Comparison of ENCODE assay signal across 12 cellular contexts in genomic region chr7:137895301-137896201, GRCh38. TPM values are rescaled to one million over a fixed set of nuclear protein-coding genes. Genes with fewer than 3 reads are reported as not detected.
DNase-seq lines count a peak whose midpoint lies in the region; ATAC-seq, FAIRE-seq and TF ChIP-seq lines count a peak whose summit lies in the region.
"Had no signal": no experiment of that assay in that cellular context is flagged by ENCODE, and none has a peak within 500 bp of the region (broad histone marks: within the 10 kb centered on the region; RNA-seq: fewer than 3 reads in every experiment).

No MANE protein-coding gene starts in this region.

- BruUV-seq in GM12878 (replicated peaks; lab: Mats Ljungman, UMichigan) (no TSS peak), OCI-LY7 (replicated peaks; lab: Mats Ljungman, UMichigan) (no TSS peak)

- H3K9me3 ChIP-seq in GM12878 (replicated peaks; ENCODE audit: control insufficient read depth, insufficient read depth, low read length), result peaks cover 6% of the 10 kb centered on the region; the same call in 2 of the 3 replicates
- H3K9me3 ChIP-seq in SJCRH30 (replicated peaks), result no peaks in the 10 kb centered on the region
- no peaks in the 10 kb centered on the region for H3K9me3 ChIP-seq in OCI-LY7 (ENCODE audit: low read length)
- H3K9me3 ChIP-seq: colonic mucosa had no signal

- H3K4me1 ChIP-seq in GM12878 (ENCODE audit: control insufficient read depth, insufficient read depth, low read length), result peaks cover 36% of the 10 kb centered on the region
- H3K4me1 ChIP-seq in SJCRH30, result no peaks in the 10 kb centered on the region
- H3K4me1 ChIP-seq in OCI-LY7 (ENCODE audit: insufficient read depth, low read length, poor library complexity, severe bottlenecking), result peaks cover 16% of the 10 kb centered on the region
- H3K4me1 ChIP-seq: colonic mucosa had no signal

- peak; percentile 55 for DNase-seq in GM20000 (ENCODE audit: low spot score)
- peak; percentile 72 for DNase-seq in GM12878 (ENCODE audit: low read depth, low spot score)
- no peak for DNase-seq in progenitor cell of endocrine pancreas (ENCODE audit: low spot score, unreplicated experiment)
- no peak for DNase-seq in SJCRH30
- no peak for DNase-seq in OCI-LY7 (ENCODE audit: low spot score)
- DNase-seq: colonic mucosa; hypothalamus; naive thymus-derived CD8-positive, alpha-beta T cell; PC-9 had no signal

- H3K79me2 ChIP-seq in GM12878 (ENCODE audit: control insufficient read depth, insufficient read depth, low read length) (no peaks in the 10 kb centered on the region), OCI-LY7 (ENCODE audit: insufficient read depth, low read depth, low read length) (no peaks in the 10 kb centered on the region)

- peaks cover 3% of the 10 kb centered on the region for H3K4me1 Mint-ChIP-seq in progenitor cell of endocrine pancreas (ENCODE audit: low read depth)

- in situ Hi-C loops in GM12878 (cut with MboI), result loop anchor here (5.0 kb wide), 2 partner anchors 238 to 283 kb away; no protein-coding TSS in a partner anchor

- POLR2A ChIA-PET in GM12878 (lab: Charles Lee) (interaction anchor here (0.6 to 3.1 kb wide), 16 partner anchors 22 to 242 kb away, joined by 3 to 12 read pairs (median 4); no protein-coding TSS in a partner anchor), OCI-LY7 (lab: Charles Lee) (interaction anchor here (1.0 kb wide), 1 partner anchor 108 kb away, joined by 3 read pairs; no protein-coding TSS in a partner anchor)

- H3K4me3 Mint-ChIP-seq in progenitor cell of endocrine pancreas (ENCODE audit: low read depth), result no peak overlapping the region
- H3K4me3 Mint-ChIP-seq: naive thymus-derived CD8-positive, alpha-beta T cell had no signal

- H3K9me2 ChIP-seq in OCI-LY7 (ENCODE audit: insufficient read depth, low read length), result no peaks in the 10 kb centered on the region

- RAD21 ChIA-PET in GM12878 (lab: Charles Lee; ENCODE audit: unreplicated experiment), result interaction anchor here (0.6 to 7.3 kb wide), 40 partner anchors 11 to 583 kb away, joined by 3 to 71 read pairs (median 4); partner anchors contain the start of gene CREB3L2

- no peaks in the 10 kb centered on the region for H3K9me3 Mint-ChIP-seq in progenitor cell of endocrine pancreas (ENCODE audit: low read depth)
- H3K9me3 Mint-ChIP-seq: naive thymus-derived CD8-positive, alpha-beta T cell had no signal

- H3K27ac Mint-ChIP-seq in progenitor cell of endocrine pancreas, result no peak overlapping the region

- H3K27me3 Mint-ChIP-seq in progenitor cell of endocrine pancreas, result no peaks in the 10 kb centered on the region
- H3K27me3 Mint-ChIP-seq: naive thymus-derived CD8-positive, alpha-beta T cell had no signal

- peaks cover 5 to 40% of the 10 kb centered on the region in 2 experiments for H3K36me3 ChIP-seq in GM12878 (ENCODE audit: control insufficient read depth in 2 of 2, insufficient read depth in 2 of 2, low read length in 1 of 2)
- H3K36me3 ChIP-seq in SJCRH30, result peaks cover 4% of the 10 kb centered on the region
- peaks cover 55% of the 10 kb centered on the region for H3K36me3 ChIP-seq in OCI-LY7 (ENCODE audit: insufficient read depth, low read length)
- H3K36me3 ChIP-seq: colonic mucosa had no signal

- no peak for TF ChIP-seq RAD21 in GM12878 (IDR thresholded peaks at IDR 0.05; ENCODE audit: insufficient read depth, low read depth, low read length)

- H2AFZ ChIP-seq in GM12878 (ENCODE audit: control insufficient read depth, low read depth, low read length) (no peak overlapping the region), OCI-LY7 (ENCODE audit: low read length) (no peak overlapping the region)
- H2AFZ ChIP-seq: PC-9 had no signal

- peak overlapping the region; percentile 91 for H3K27ac ChIP-seq in GM12878 (ENCODE audit: control insufficient read depth, insufficient read depth)
- no peak overlapping the region for H3K27ac ChIP-seq in SJCRH30
- H3K27ac ChIP-seq in OCI-LY7 (ENCODE audit: low read depth, low read length, poor library complexity, severe bottlenecking), result no peak overlapping the region
- H3K27ac ChIP-seq: colonic mucosa, PC-9 had no signal

- TF ChIP-seq CTCF in GM20000 (IDR thresholded peaks at IDR 0.05; ENCODE audit: extremely low read depth, missing control alignments) (no peak), GM12878 (IDR thresholded peaks at IDR 0.05 in 2 of 3, conservative IDR thresholded peaks at IDR 0.05 in 1 of 3; ENCODE audit: control insufficient read depth in 2 of 3, extremely low read depth in 1 of 3, insufficient read depth in 1 of 3, low read depth in 3 of 3, low read length in 3 of 3) (no peak), progenitor cell of endocrine pancreas (IDR thresholded peaks at IDR 0.05; ENCODE audit: unreplicated experiment) (no peak), OCI-LY7 (conservative IDR thresholded peaks at IDR 0.05; ENCODE audit: low read length) (no peak)

- H3K4me2 ChIP-seq in GM12878 (ENCODE audit: control insufficient read depth, insufficient read depth) (peak overlapping the region; percentile 83), OCI-LY7 (ENCODE audit: low read length) (no peak overlapping the region)
- H3K4me2 ChIP-seq: PC-9 had no signal

- TF ChIP-seq POLR2A in GM12878 (IDR thresholded peaks at IDR 0.05; ENCODE audit: low read depth, low read length), result no peak

- WGBS in GM12878 (ENCODE audit: insufficient coverage, insufficient replicate concordance, low lambda C conversion rate, missing lambda C conversion rate), result 3% methylated on average over 8 of the region's 8 CpGs

- SMC1A ChIA-PET in GM12878 (lab: Charles Lee; ENCODE audit: uncharacterized antibody, unreplicated experiment), result interaction anchor here (0.5 to 5.9 kb wide), 51 partner anchors 9 to 768 kb away, joined by 3 to 148 read pairs (median 4); no protein-coding TSS in a partner anchor

- peak; percentile 59 to 76; a peak in 1 of 4 replicates for TF ChIP-seq EP300 in GM12878 (IDR thresholded peaks at IDR 0.05; ENCODE audit: borderline replicate concordance in 1 of 2, control insufficient read depth in 1 of 2, low read depth in 2 of 2, low read length in 2 of 2)

- FAIRE-seq in GM12878 (lab: Jason Lieb, UNC), result peak; percentile 84
- FAIRE-seq: G401.6 had no signal

- H4K20me1 ChIP-seq in GM12878 (ENCODE audit: control insufficient read depth, insufficient read depth) (no peaks in the 10 kb centered on the region), OCI-LY7 (ENCODE audit: insufficient read depth, low read length) (no peaks in the 10 kb centered on the region)

- peak overlapping the region; percentile 13; the same call in 1 of the 2 replicates for H3K4me3 ChIP-seq in GM12878
- no peak overlapping the region for H3K4me3 ChIP-seq in SJCRH30
- no peak overlapping the region for H3K4me3 ChIP-seq in OCI-LY7 (ENCODE audit: low read depth, low read length, poor library complexity, severe bottlenecking)
- H3K4me3 ChIP-seq: colonic mucosa, PC-9 had no signal

- H3K9ac ChIP-seq in GM12878 (ENCODE audit: control insufficient read depth, insufficient read depth, low read length), result peak overlapping the region; percentile 22; the same call in 1 of the 2 replicates

- ATAC-seq in GM18520 (IDR thresholded peaks at IDR 0.05; ENCODE audit: unreplicated experiment), result peak; percentile 74
- peak; percentile 66 for ATAC-seq in HG03097 (IDR thresholded peaks at IDR 0.05; ENCODE audit: low FRiP score, unreplicated experiment)
- peak; percentile 84 for ATAC-seq in GM12878
- ATAC-seq: naive thymus-derived CD8-positive, alpha-beta T cell had no signal

- peaks cover 43% of the 10 kb centered on the region for H3K36me3 Mint-ChIP-seq in progenitor cell of endocrine pancreas (ENCODE audit: insufficient read depth)

- CTCF ChIA-PET in GM12878 (lab: Yijun Ruan, JAX) (interaction anchor here (0.7 to 11.5 kb wide), 22 partner anchors 11 to 290 kb away, joined by 3 to 137 read pairs (median 4); partner anchors contain the start of gene CREB3L2), OCI-LY7 (lab: Charles Lee; ENCODE audit: unreplicated experiment) (no interaction called here)

- H3K27me3 ChIP-seq in GM12878 (replicated peaks in 1 of 2; ENCODE audit: control insufficient read depth in 2 of 2, insufficient read depth in 2 of 2, low read length in 1 of 2) (no peaks in the 10 kb centered on the region), SJCRH30 (no peaks in the 10 kb centered on the region)
- H3K27me3 ChIP-seq: colonic mucosa had no signal

- intact Hi-C loops in GM12878 (cut with micrococcal nuclease; ENCODE audit: unreplicated experiment), result loop anchor here (1.0 to 5.0 kb wide), 3 partner anchors 49 to 143 kb away; partner anchors contain the start of gene DGKI
- intact Hi-C loops in OCI-LY7 (cut with micrococcal nuclease; ENCODE audit: unreplicated experiment), result no loop called here

RNA-seq across cellular contexts. Expression of gene DGKI, which starts 48.8 kb away (rescaled TPM):
- total RNA-seq in GM12878 (2013; cell fraction: nucleolus; rRNA removed), result 101 and 104 TPM in 2 replicates
- total RNA-seq in GM12878 (2014; rRNA removed) (23.3 and 29.9 TPM in 2 replicates), GM12878 (2014; rRNA removed; fragmentation: Illumina TruSeq; extraction: Trizol) (26.8 and 29.9 TPM in 2 replicates), GM12878 (2021) (15.9 and 17.7 TPM in 2 replicates), progenitor cell of endocrine pancreas (0.41 and 0.91 TPM in 2 replicates), OCI-LY7 (2022) (0.46 and 0.55 TPM in 2 replicates)
- 0.38 TPM for polyA plus RNA-seq in GM12878 (2011; ENCODE audit: low read depth)
- polyA plus RNA-seq in GM12878 (2011; rRNA removed) (33.0 and 39.3 TPM in 2 replicates), GM12878 (2014; fragmentation: Illumina TruSeq; extraction: Trizol) (20.9 and 25.8 TPM in 2 replicates), GM12878 (2014; fragmentation: Nextera tagmentation; extraction: Ambion mirVana) (10 to 100 TPM; 28.3 to 37.1 TPM), GM12878 (2014; rRNA removed) (19.8 and 20.4 TPM in 2 replicates), GM12878 (2016; fragmentation: Nextera tagmentation; extraction: Ambion mirVana) (10 to 100 TPM; 10.4 TPM)
- 10.4 and 13.1 TPM in 2 replicates for polyA plus RNA-seq in GM12878 (2011; cell fraction: cytosol; rRNA removed)
- 30.1 and 37.0 TPM in 2 replicates for polyA plus RNA-seq in GM12878 (2011; cell fraction: nucleus; rRNA removed)
- 1.1 and 2.5 TPM in 2 replicates for polyA plus RNA-seq in GM12878 (2012)
- polyA minus RNA-seq in GM12878 (2011; rRNA and poly(A)+ RNA removed), result 50.7 and 57.1 TPM in 2 replicates
- polyA minus RNA-seq in GM12878 (2011; cell fraction: cytosol; rRNA and poly(A)+ RNA removed), result 9.2 and 11.4 TPM in 2 replicates
- 76.5 and 96.6 TPM in 2 replicates for polyA minus RNA-seq in GM12878 (2011; cell fraction: nucleus; rRNA and poly(A)+ RNA removed)
- 0.05 TPM in 1 of 2 replicates, not detected in the other for total RNA-seq in SJCRH30 (2014; rRNA removed; shearing (Covaris generic))
- total RNA-seq in OCI-LY7 (2014; rRNA removed; shearing (Covaris generic)), result not detected in 2 replicates
- total RNA-seq: naive thymus-derived CD8-positive, alpha-beta T cell had no signal

Comparison
In these comparisons a context has a peak if more than half of its experiments do, and no peak if none do; other contexts are left out.
1. DNase-seq: peak in GM20000 (single experiment) and GM12878 (single experiment); none in progenitor cell of endocrine pancreas (single experiment), SJCRH30 (0 of 2) and OCI-LY7 (single experiment).
2. Peak in every context shown above with its lines, with median percentiles within 50 percentile points of each other: ATAC-seq.